8 cellular contexts compared by ENCODE assay signal in genomic region chr12:132887513-132888341, GRCh38. TPM values are rescaled to one million over a fixed set of nuclear protein-coding genes. Genes with fewer than 3 reads are reported as not detected.
DNase-seq lines count a peak whose midpoint lies in the region; TF ChIP-seq lines count a peak whose summit lies in the region.

TSS of gene CHFR (minus strand) at chr12:132887605. CDS start at chr12:132887328, 277 bp downstream.

- H3K4me1 ChIP-seq in HEK293 (ENCODE audit: control insufficient read depth, insufficient read depth, low read length) (no peaks in the 10 kb centered on the region), adrenal gland (replicated peaks in 1 of 2) (peaks cover 0 to 9% of the 10 kb centered on the region in 2 donors), parathyroid adenoma (no peaks in the 10 kb centered on the region), tibial artery (peaks cover 0 to 19% (median 7%) of the 10 kb centered on the region in 4 donors)

- intact Hi-C loops in adrenal gland (cut with DNase I) (no loop called here), cardiac septum (cut with DNase I) (loop anchor here (2.0 to 5.0 kb wide), 3 partner anchors 17 to 125 kb away; partner anchors contain the start of genes ANKLE2 and GOLGA3), tibial artery (cut with DNase I; ENCODE audit: low total_unique reads) (no loop called here)

- peak within 1 kb of the TSS; percentile 90 for H3K4me2 ChIP-seq in parathyroid adenoma (ENCODE audit: low read length)

- H3K36me3 ChIP-seq in HEK293 (ENCODE audit: control insufficient read depth in 2 of 2, insufficient read depth in 1 of 2, low read length in 2 of 2), result peaks cover 16 to 20% of the 10 kb centered on the region in 2 experiments
- peaks cover 0 to 9% of the 10 kb centered on the region in 2 donors for H3K36me3 ChIP-seq in adrenal gland (replicated peaks in 1 of 2)
- no peaks in the 10 kb centered on the region for H3K36me3 ChIP-seq in parathyroid adenoma (ENCODE audit: control insufficient read depth, insufficient read depth, low read length)
- H3K36me3 ChIP-seq in tibial artery, result peaks cover 0 to 19% (median 3%) of the 10 kb centered on the region in 3 donors

- peak; percentile 19 to 73 for TF ChIP-seq POLR2A in adrenal gland (IDR thresholded peaks at IDR 0.05)

- 0 to 2% (median 1%) methylated on average over 27 to 83 of the region's 83 CpGs for WGBS in adrenal gland, 4 donors

- TF ChIP-seq CTCF in HEK293 (tag by site-specific recombination; IDR thresholded peaks at IDR 0.05) (no peak), adrenal gland (IDR thresholded peaks at IDR 0.05) (no peak), parathyroid adenoma (IDR thresholded peaks at IDR 0.05) (no peak), tibial artery (IDR thresholded peaks at IDR 0.05) (no peak)

- H3K9me3 ChIP-seq in HEK293 (ENCODE audit: control insufficient read depth, insufficient read depth, low read depth, low read length), result no peaks in the 10 kb centered on the region; the same call in 1 of the 2 replicates
- H3K9me3 ChIP-seq in adrenal gland (replicated peaks in 1 of 3), result no peaks in the 10 kb centered on the region
- H3K9me3 ChIP-seq in parathyroid adenoma (ENCODE audit: control insufficient read depth, low read length), result no peaks in the 10 kb centered on the region
- H3K9me3 ChIP-seq in tibial artery, result no peaks in the 10 kb centered on the region

- in situ Hi-C loops in G401 (cut with HindIII; ENCODE audit: low sequenced_read_pairs), result no loop called here

- DNase-seq in G401 (ENCODE audit: low spot score) (peak; percentile 98), NCI-H1092 treated with DMSO at 0.1 percent for 48 hours (lab: John Stamatoyannopoulos, UW) (peak; percentile 96), T-helper 1 cell (peak; percentile 91 to 99 (median 93)), adrenal gland (peak; percentile 95 to 98 (median 98)), cardiac septum (ENCODE audit: low spot score) (peak; percentile 99), tibial artery (peak; percentile 97 to 98)

- peaks cover 2% of the 10 kb centered on the region for H3K79me2 ChIP-seq in parathyroid adenoma

- POLR2A ChIA-PET in HEK293 (lab: Yijun Ruan, JAX), result interaction anchor here (0.6 to 1.4 kb wide), 4 partner anchors 15 to 243 kb away, joined by 3 to 8 read pairs (median 5); partner anchors contain the start of genes GOLGA3, ZNF10 and ZNF891

- CTCF ChIA-PET in HEK293 (lab: Yijun Ruan, JAX), result interaction anchor here (0.5 kb wide), 1 partner anchor 287 kb away, joined by 3 read pairs; no protein-coding TSS in a partner anchor

- peak within 1 kb of the TSS; percentile 64; the same call in 1 of the 2 replicates for H3K27ac ChIP-seq in HEK293 (ENCODE audit: extremely low read depth, low read depth, low read length)
- H3K27ac ChIP-seq in adrenal gland, result peak within 1 kb of the TSS; percentile 81 to 97 (median 96)
- peak within 1 kb of the TSS; percentile 63 for H3K27ac ChIP-seq in parathyroid adenoma
- peak within 1 kb of the TSS; percentile 90 to 94 for H3K27ac ChIP-seq in tibial artery

- H3K4me3 ChIP-seq in HEK293 (ENCODE audit: low read depth, low read length) (peak within 1 kb of the TSS; percentile 71), adrenal gland (peak within 1 kb of the TSS; percentile 14 to 87 (median 66)), parathyroid adenoma (ENCODE audit: low read depth, low read length) (peak within 1 kb of the TSS; percentile 96), tibial artery (peak within 1 kb of the TSS; percentile 66 to 67)

- H2AFZ ChIP-seq in parathyroid adenoma, result peak within 1 kb of the TSS; percentile 66

- H3K27me3 ChIP-seq in adrenal gland, result no peaks in the 10 kb centered on the region
- H3K27me3 ChIP-seq in parathyroid adenoma (ENCODE audit: control insufficient read depth, insufficient read depth, low read length), result no peaks in the 10 kb centered on the region
- no peaks in the 10 kb centered on the region for H3K27me3 ChIP-seq in tibial artery

- no peak within 1 kb of the TSS for H3K9ac ChIP-seq in parathyroid adenoma

TF ChIP-seq in HEK293, 187 proteins besides CTCF, POLR2A, EP300 and RAD21 (continues in another document):
- peak; percentile 45; the same call in 1 of the 2 replicates for TF ChIP-seq ZNF692 (tag by site-specific recombination; IDR thresholded peaks at IDR 0.05)
- peak; percentile 54; the same call in 1 of the 2 replicates for TF ChIP-seq ZNF394 (tag by site-specific recombination; IDR thresholded peaks at IDR 0.05; ENCODE audit: borderline replicate concordance)
- peak; percentile 53; the same call in 1 of the 2 replicates for TF ChIP-seq ZNF324 (tag by site-specific recombination; IDR thresholded peaks at IDR 0.05)
- peak; percentile 26; the same call in 1 of the 2 replicates for TF ChIP-seq ZNF133 (tag by site-specific recombination; IDR thresholded peaks at IDR 0.05)
- no peak for TF ChIP-seq WT1 (tag by site-specific recombination; IDR thresholded peaks at IDR 0.05)
- TF ChIP-seq ZNF157 (tag by site-specific recombination; IDR thresholded peaks at IDR 0.05), result 0 out of 2 replicates have a peak, but pooled peaks have one; percentile 38
- TF ChIP-seq ZNF623 (tag by site-specific recombination; IDR thresholded peaks at IDR 0.05), result no peak
- TF ChIP-seq ZNF350 (tag by site-specific recombination; IDR thresholded peaks at IDR 0.05), result peak; percentile 72; the same call in 1 of the 2 replicates
- TF ChIP-seq ZNF610 (tag by site-specific recombination; IDR thresholded peaks at IDR 0.05; ENCODE audit: borderline replicate concordance), result peak; percentile 93
- TF ChIP-seq, protein P1, sequence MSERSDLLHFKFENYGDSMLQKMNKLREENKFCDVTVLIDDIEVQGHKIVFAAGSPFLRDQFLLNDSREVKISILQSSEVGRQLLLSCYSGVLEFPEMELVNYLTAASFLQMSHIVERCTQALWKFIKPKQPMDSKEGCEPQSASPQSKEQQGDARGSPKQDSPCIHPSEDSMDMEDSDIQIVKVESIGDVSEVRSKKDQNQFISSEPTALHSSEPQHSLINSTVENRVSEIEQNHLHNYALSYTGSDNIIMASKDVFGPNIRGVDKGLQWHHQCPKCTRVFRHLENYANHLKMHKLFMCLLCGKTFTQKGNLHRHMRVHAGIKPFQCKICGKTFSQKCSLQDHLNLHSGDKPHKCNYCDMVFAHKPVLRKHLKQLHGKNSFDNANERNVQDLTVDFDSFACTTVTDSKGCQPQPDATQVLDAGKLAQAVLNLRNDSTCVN (tag by site-specific recombination; optimal IDR thresholded peaks at IDR 0.05), result peak; percentile 72
- TF ChIP-seq ZNF585B (tag by site-specific recombination; IDR thresholded peaks at IDR 0.05), result no peak
- no peak for TF ChIP-seq ZNF423 (tag by site-specific recombination; IDR thresholded peaks at IDR 0.05)
- TF ChIP-seq, protein P2, sequence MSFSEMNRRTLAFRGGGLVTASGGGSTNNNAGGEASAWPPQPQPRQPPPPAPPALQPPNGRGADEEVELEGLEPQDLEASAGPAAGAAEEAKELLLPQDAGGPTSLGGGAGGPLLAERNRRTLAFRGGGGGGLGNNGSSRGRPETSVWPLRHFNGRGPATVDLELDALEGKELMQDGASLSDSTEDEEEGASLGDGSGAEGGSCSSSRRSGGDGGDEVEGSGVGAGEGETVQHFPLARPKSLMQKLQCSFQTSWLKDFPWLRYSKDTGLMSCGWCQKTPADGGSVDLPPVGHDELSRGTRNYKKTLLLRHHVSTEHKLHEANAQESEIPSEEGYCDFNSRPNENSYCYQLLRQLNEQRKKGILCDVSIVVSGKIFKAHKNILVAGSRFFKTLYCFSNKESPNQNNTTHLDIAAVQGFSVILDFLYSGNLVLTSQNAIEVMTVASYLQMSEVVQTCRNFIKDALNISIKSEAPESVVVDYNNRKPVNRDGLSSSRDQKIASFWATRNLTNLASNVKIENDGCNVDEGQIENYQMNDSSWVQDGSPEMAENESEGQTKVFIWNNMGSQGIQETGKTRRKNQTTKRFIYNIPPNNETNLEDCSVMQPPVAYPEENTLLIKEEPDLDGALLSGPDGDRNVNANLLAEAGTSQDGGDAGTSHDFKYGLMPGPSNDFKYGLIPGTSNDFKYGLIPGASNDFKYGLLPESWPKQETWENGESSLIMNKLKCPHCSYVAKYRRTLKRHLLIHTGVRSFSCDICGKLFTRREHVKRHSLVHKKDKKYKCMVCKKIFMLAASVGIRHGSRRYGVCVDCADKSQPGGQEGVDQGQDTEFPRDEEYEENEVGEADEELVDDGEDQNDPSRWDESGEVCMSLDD (tag by site-specific recombination; IDR thresholded peaks at IDR 0.05), result peak; percentile 81; the same call in 1 of the 2 replicates

RNA-seq across cellular contexts. Expression of gene CHFR, which starts in this region (rescaled TPM):
- 32.5 and 38.6 TPM in 2 replicates for total RNA-seq in G401 (2014; rRNA removed; shearing (Covaris generic))
- total RNA-seq in adrenal gland, result 10 to 100 TPM; 14.9 to 37.6 (median 26.6) TPM
- polyA plus RNA-seq in adrenal gland, result 10 to 100 TPM; 17.8 to 54.4 (median 41.8) TPM
- 22.5 TPM for total RNA-seq in cardiac septum

Comparison
In these comparisons a context has a peak if more than half of its experiments do, and no peak if none do; other contexts are left out.
1. Peak in every context shown above with its lines: DNase-seq, H3K4me3 ChIP-seq and H3K27ac ChIP-seq.